ENCODE assay signal across 2 cellular contexts in genomic region chr9:137604345-137605145, GRCh38.
TF ChIP-seq lines count a peak whose summit lies in the region.

No MANE protein-coding gene starts in this region.

TF ChIP-seq in IMR-90, 13 proteins besides CTCF, POLR2A, EP300 and RAD21 (continued from another document):
- TF ChIP-seq ELK1 (IDR thresholded peaks at IDR 0.05; ENCODE audit: borderline replicate concordance, low read depth, low read length) (no peak), RCOR1 (IDR thresholded peaks at IDR 0.05; ENCODE audit: insufficient replicate concordance, low read length) (no peak), FOS (IDR thresholded peaks at IDR 0.05; ENCODE audit: low read depth, low read length) (no peak), MXI1 (IDR thresholded peaks at IDR 0.05; ENCODE audit: borderline replicate concordance, low read depth, low read length) (no peak)
TF ChIP-seq in IMR-90: peak in this region for 0.

TF ChIP-seq in neural cell, 6 proteins besides CTCF, POLR2A, EP300 and RAD21 (continued from another document):
- TF ChIP-seq REST (IDR thresholded peaks at IDR 0.05; ENCODE audit: borderline replicate concordance): no peak
